ENCODE assay signal across 8 cellular contexts in the genomic region with DNA sequence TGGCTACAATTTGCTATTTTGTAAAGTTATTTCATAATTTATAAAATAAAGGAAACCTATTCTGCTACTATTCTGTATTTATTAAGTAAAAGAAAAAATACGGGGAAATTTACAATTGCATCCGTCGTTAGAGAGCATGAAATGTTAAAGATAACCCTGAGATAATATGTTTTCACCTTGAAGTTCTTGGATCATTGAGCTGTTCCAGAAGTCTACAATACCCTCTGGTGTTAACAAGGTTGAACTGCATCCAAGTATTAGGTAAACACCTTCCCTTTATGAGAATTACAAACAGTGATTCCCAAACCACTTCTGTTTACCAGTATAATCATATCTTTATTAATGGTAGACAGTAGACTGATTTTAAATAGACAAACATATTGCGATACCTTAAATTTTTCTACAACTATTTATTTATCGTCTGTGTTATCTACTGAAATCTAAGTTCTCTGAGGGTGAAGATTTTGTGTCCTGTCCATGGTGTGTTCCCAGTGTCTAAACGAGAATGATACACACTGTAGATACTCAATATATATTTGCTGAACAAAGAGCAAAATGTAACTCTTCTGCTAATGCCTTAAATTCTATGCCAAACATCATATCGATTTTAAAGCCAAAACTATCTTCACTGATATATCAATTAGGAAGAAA. TPM values are rescaled to one million over a fixed set of nuclear protein-coding genes. Genes with fewer than 3 reads are reported as not detected.
DNase-seq lines count a peak whose midpoint lies in the region; ATAC-seq and TF ChIP-seq lines count a peak whose summit lies in the region.

No MANE protein-coding gene starts in this region.

- H3K9me3 Mint-ChIP-seq in activated T-cell treated with anti-CD3 and anti-CD28 coated beads, Interleukin-2, amount 50 U/mL, for 4 hours, result no peaks in the 10 kb centered on the region

- H3K27me3 ChIP-seq in adipocyte (replicated peaks; ENCODE audit: control insufficient read depth, insufficient read depth, low read length), result no peaks in the 10 kb centered on the region

- no peaks in the 10 kb centered on the region for H3K27me3 Mint-ChIP-seq in activated T-cell treated with anti-CD3 and anti-CD28 coated beads, Interleukin-2, amount 50 U/mL, for 4 hours (ENCODE audit: low read depth)

- H3K36me3 Mint-ChIP-seq in activated T-cell treated with anti-CD3 and anti-CD28 coated beads, Interleukin-2, amount 50 U/mL, for 4 hours (ENCODE audit: insufficient read depth), result peaks cover 6% of the 10 kb centered on the region

- POLR2A ChIA-PET in AG04449 (lab: Yijun Ruan, JAX), result no interaction called here

- H3K9ac ChIP-seq in adipocyte (ENCODE audit: low read length), result no peak overlapping the region

- CTCF ChIA-PET in AG04449 (lab: Yijun Ruan, JAX), result interaction anchor here (0.7 to 5.8 kb wide), 8 partner anchors 13 to 1564 kb away, joined by 3 to 68 read pairs (median 3); no protein-coding TSS in a partner anchor

- H3K4me1 ChIP-seq in adipocyte (ENCODE audit: control insufficient read depth, insufficient read depth, low read length), result peaks cover 15% of the 10 kb centered on the region

- DNase-seq in AG04449 (ENCODE audit: low read depth, low spot score), result no peak
- peak; percentile 5 to 19 for DNase-seq in NCI-H1930 (lab: John Stamatoyannopoulos, UW)
- peak; percentile 47 for DNase-seq in adipocyte (ENCODE audit: low read depth)
- DNase-seq in left kidney (ENCODE audit: low read depth, low spot score), result peak; percentile 70
- no peak for DNase-seq in activated T-cell treated with anti-CD3 and anti-CD28 coated beads for 4 hours
- no peak for DNase-seq in activated T-cell treated with anti-CD3 and anti-CD28 coated beads, Interleukin-2, amount 50 U/mL, for 4 hours

- no peaks in the 10 kb centered on the region for H3K9me3 ChIP-seq in adipocyte (ENCODE audit: control insufficient read depth, low read length)

- no peak overlapping the region for H3K4me3 ChIP-seq in AG04449 (ENCODE audit: low read depth, low read length)
- no peak overlapping the region for H3K4me3 ChIP-seq in adipocyte (ENCODE audit: low read length)

- ATAC-seq in GM18499 (IDR thresholded peaks at IDR 0.05; ENCODE audit: insufficient read depth, unreplicated experiment), result peak; percentile 76
- peak; percentile 83 for ATAC-seq in HG02852 (IDR thresholded peaks at IDR 0.05; ENCODE audit: unreplicated experiment)
- no peak for ATAC-seq in activated T-cell treated with anti-CD3 and anti-CD28 coated beads, Interleukin-2, amount 50 U/mL, for 4 hours

- TF ChIP-seq CTCF in AG04449 (IDR thresholded peaks at IDR 0.05; ENCODE audit: insufficient read depth, low read length, missing control alignments), result peak; percentile 49

- no peaks in the 10 kb centered on the region for H3K4me1 Mint-ChIP-seq in activated T-cell treated with anti-CD3 and anti-CD28 coated beads, Interleukin-2, amount 50 U/mL, for 4 hours (ENCODE audit: low read depth)

- H3K36me3 ChIP-seq in adipocyte (ENCODE audit: control insufficient read depth, insufficient read depth, low read length, severe bottlenecking), result no peaks in the 10 kb centered on the region

- H3K4me3 Mint-ChIP-seq in activated T-cell treated with anti-CD3 and anti-CD28 coated beads, Interleukin-2, amount 50 U/mL, for 4 hours, result no peak overlapping the region

RNA-seq across cellular contexts. Expression of gene TBC1D32, which starts 28.2 kb away (rescaled TPM):
- 1 to 10 TPM; 2.4 to 3.5 (median 3.2) TPM for total RNA-seq in activated T-cell treated with anti-CD3 and anti-CD28 coated beads, Interleukin-2, amount 50 U/mL, for 4 hours

Comparison
In these comparisons a context has a peak if more than half of its experiments do, and no peak if none do; other contexts are left out.
1. DNase-seq: peak in NCI-H1930 (2 of 2), adipocyte (single experiment) and left kidney (single experiment); none in AG04449 (single experiment), activated T-cell treated with anti-CD3 and anti-CD28 coated beads for 4 hours (single experiment) and activated T-cell treated with anti-CD3 and anti-CD28 coated beads, Interleukin-2, amount 50 U/mL, for 4 hours (single experiment).
2. ATAC-seq: peak in GM18499 (single experiment) and HG02852 (single experiment); none in activated T-cell treated with anti-CD3 and anti-CD28 coated beads, Interleukin-2, amount 50 U/mL, for 4 hours (0 of 2).